In the genomic region with DNA sequence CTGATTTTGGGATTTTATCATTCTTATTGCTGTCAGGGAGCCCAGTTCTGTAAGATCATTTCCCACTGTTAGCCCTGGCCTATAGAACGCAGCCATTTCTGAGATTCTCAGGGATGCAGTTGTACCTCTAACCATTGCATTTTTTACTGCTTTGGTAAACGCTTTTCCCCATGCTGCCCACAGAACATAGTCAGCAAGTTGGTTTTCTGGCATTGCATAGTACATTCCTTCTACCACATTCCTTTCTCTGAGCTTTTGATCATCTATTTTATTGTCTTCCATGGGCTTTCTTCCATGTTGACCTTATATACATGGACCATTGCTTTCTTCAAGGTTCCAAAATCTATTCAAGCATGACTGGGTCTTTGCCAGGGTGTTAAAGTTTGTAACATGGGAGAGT, we compare ENCODE assay signal across 17 cellular contexts.
DNase-seq lines count a peak whose midpoint lies in the region; ATAC-seq and TF ChIP-seq lines count a peak whose summit lies in the region.
"Had no signal": no experiment of that assay in that cellular context is flagged by ENCODE, and none has a peak within 500 bp of the region (broad histone marks: within the 10 kb centered on the region; RNA-seq: fewer than 3 reads in every experiment).

No MANE protein-coding gene starts in this region.

- no peaks in the 10 kb centered on the region for H3K36me3 ChIP-seq in osteoblast (ENCODE audit: insufficient read depth, low read length)
- H3K36me3 ChIP-seq in upper lobe of left lung, result no peaks in the 10 kb centered on the region
- H3K36me3 ChIP-seq: MG63 had no signal

- 88 to 90% methylated on average over 2 of the region's 2 CpGs for WGBS in upper lobe of left lung, 2 donors

- TF ChIP-seq CTCF in choroid plexus epithelial cell (conservative IDR thresholded peaks at IDR 0.05; ENCODE audit: low read depth, low read length) (no peak), osteoblast (IDR thresholded peaks at IDR 0.05; ENCODE audit: extremely low read depth, low read depth, low read length) (no peak), upper lobe of left lung (IDR thresholded peaks at IDR 0.05) (no peak)

- intact Hi-C loops in Right ventricle myocardium inferior (cut with DNase I), result no loop called here

- no peak for ATAC-seq in upper lobe of left lung (ENCODE audit: low FRiP score in 2 of 2)
- no peak for ATAC-seq in Right ventricle myocardium inferior
- ATAC-seq: A549 had no signal

- H3K27ac ChIP-seq in osteoblast (ENCODE audit: low read depth, low read length), result peak overlapping the region; percentile 84
- H3K27ac ChIP-seq in upper lobe of left lung, result no peak overlapping the region

- H3K27me3 ChIP-seq in osteoblast (ENCODE audit: insufficient read depth, low read length), result no peaks in the 10 kb centered on the region
- H3K27me3 ChIP-seq in upper lobe of left lung, result no peaks in the 10 kb centered on the region
- H3K27me3 ChIP-seq: MG63 had no signal

- peak overlapping the region; percentile 4 for H3K4me2 ChIP-seq in osteoblast (ENCODE audit: insufficient read depth, low read length)
- H3K4me2 ChIP-seq: A549 had no signal

- H3K4me3 ChIP-seq in choroid plexus epithelial cell (ENCODE audit: low read depth, low read length), result no peak overlapping the region
- H3K4me3 ChIP-seq in osteoblast (ENCODE audit: insufficient read depth, low read length), result no peak overlapping the region
- H3K4me3 ChIP-seq in upper lobe of left lung, result no peak overlapping the region
- H3K4me3 ChIP-seq: A549, MG63 had no signal

- DNase-seq in AG20443 (ENCODE audit: low spot score) (peak; percentile 35), RPMI7951 (ENCODE audit: low read depth) (peak; percentile 75), choroid plexus epithelial cell (ENCODE audit: low read depth) (peak; percentile 59), osteoblast (ENCODE audit: insufficient read length, low spot score, missing footprints) (no peak), upper lobe of left lung (no peak), Right ventricle myocardium inferior (ENCODE audit: missing footprints) (no peak), COLO829 (ENCODE audit: low spot score) (no peak)
- DNase-seq: Calu3; CD4-positive, CD25-positive, alpha-beta regulatory T cell; DMS79; GF-D8; MG63; NCI-H1105; NCI-H1694 treated with DMSO at 0.1 percent for 48 hours; NCI-H69; NK-92 treated with Interleukin-12 subunit alpha and Interleukin-12 subunit beta, amount 100 ng/mL, for 24 hours had no signal

- no peak for TF ChIP-seq POLR2A in upper lobe of left lung (IDR thresholded peaks at IDR 0.05)

- peaks cover 38% of the 10 kb centered on the region for H3K4me1 ChIP-seq in osteoblast (ENCODE audit: insufficient read depth, low read length)
- no peaks in the 10 kb centered on the region for H3K4me1 ChIP-seq in upper lobe of left lung

- no peak for TF ChIP-seq EP300 in upper lobe of left lung (IDR thresholded peaks at IDR 0.05)

- no peaks in the 10 kb centered on the region for H3K9me3 ChIP-seq in osteoblast (ENCODE audit: low read depth, low read length)
- H3K9me3 ChIP-seq in upper lobe of left lung, result no peaks in the 10 kb centered on the region
- H3K9me3 ChIP-seq: A549, MG63 had no signal

- no peak overlapping the region for H2AFZ ChIP-seq in osteoblast (ENCODE audit: low read length)

- H4K20me1 ChIP-seq in osteoblast (ENCODE audit: insufficient read depth, low read length), result no peaks in the 10 kb centered on the region

- no peaks in the 10 kb centered on the region for H3K79me2 ChIP-seq in osteoblast (ENCODE audit: insufficient read depth, low read length)

Comparison
In these comparisons a context has a peak if more than half of its experiments do, and no peak if none do; other contexts are left out.
1. DNase-seq: peak in AG20443 (single experiment), RPMI7951 (single experiment) and choroid plexus epithelial cell (single experiment); none in osteoblast (single experiment), upper lobe of left lung (0 of 2), Right ventricle myocardium inferior (single experiment) and COLO829 (single experiment).